In the genomic region with DNA sequence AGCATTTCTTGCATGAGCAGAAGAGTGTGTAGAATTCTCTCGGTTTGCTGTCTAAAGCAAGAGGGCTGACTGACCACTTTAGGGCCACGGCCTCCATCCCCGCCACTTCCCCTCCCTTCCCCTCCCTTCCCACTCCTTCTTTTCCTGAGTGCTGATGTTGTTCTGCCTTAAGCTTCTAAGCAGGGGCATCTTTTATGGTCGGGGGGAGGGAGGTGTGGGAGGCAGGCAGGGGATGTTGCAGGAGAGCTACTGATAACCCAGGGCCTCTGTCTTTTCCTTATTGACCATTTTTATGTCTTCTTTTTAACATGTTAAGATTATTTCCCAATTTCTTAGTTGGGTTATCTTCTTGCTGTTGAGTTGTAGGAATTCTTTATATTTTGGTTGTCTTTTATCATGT, we compare ENCODE assay signal across 26 cellular contexts.
"Had no signal": no experiment of that assay in that cellular context is flagged by ENCODE, and none has a peak within 500 bp of the region (broad histone marks: within the 10 kb centered on the region; RNA-seq: fewer than 3 reads in every experiment).

No MANE protein-coding gene starts in this region.

- H3K27ac Mint-ChIP-seq: nephron progenitor cell, type B pancreatic cell had no signal

- H3K27me3 Mint-ChIP-seq: effector memory CD8-positive, alpha-beta T cell; naive B cell; type B pancreatic cell had no signal

- H3K36me3 ChIP-seq: lower lobe of right lung, prostate gland, right atrium auricular region, thyroid gland had no signal

- H3K27me3 ChIP-seq: right atrium auricular region, stomach, thyroid gland had no signal

- FAIRE-seq: endometrium, frontal cortex, keratinocyte had no signal

- H3K4me3 ChIP-seq: lower lobe of right lung, mucosa of descending colon, prostate gland, right atrium auricular region, smooth muscle cell, stomach, thyroid gland had no signal

- H3K9me3 ChIP-seq: lower lobe of right lung, mucosa of descending colon, prostate gland, right atrium auricular region, stomach, thyroid gland had no signal

- ATAC-seq: effector memory CD8-positive, alpha-beta T cell; left ventricle myocardium superior; lower lobe of right lung; mucosa of descending colon; sciatic nerve had no signal

- H3K4me2 ChIP-seq: smooth muscle cell had no signal

- DNase-seq: cortex of kidney; effector memory CD8-positive, alpha-beta T cell; erythroblast; hypothalamus; left ventricle myocardium superior; lower lobe of right lung; mucosa of descending colon; naive B cell; nephron progenitor cell; nucleus accumbens; stimulated activated CD4-positive, alpha-beta T cell treated with anti-CD3 and anti-CD28 coated beads, Interleukin-12 subunit alpha, Interleukin-12 subunit beta, amount 100 ng/mL, for 4 hours; stimulated activated CD4-positive, alpha-beta T cell treated with anti-CD3 and anti-CD28 coated beads, Interleukin-1b, Interleukin-23, amount 100 ng/mL, for 48 hours; stimulated activated CD4-positive, alpha-beta T cell treated with anti-CD3 and anti-CD28 coated beads, Interleukin-4, amount 100 ng/mL, for 1 hour; stimulated activated CD8-positive, alpha-beta memory T cell treated with anti-CD3 and anti-CD28 coated beads, Interleukin-4, amount 100 ng/mL, for 48 hours; stimulated activated naive CD4-positive, alpha-beta T cell; stomach; thyroid gland had no signal

- H3K4me1 ChIP-seq: prostate gland had no signal

- H3K9me3 Mint-ChIP-seq: effector memory CD8-positive, alpha-beta T cell had no signal

- H3K4me3 Mint-ChIP-seq: mesothelial cell of epicardium, naive B cell, nephron progenitor cell, type B pancreatic cell had no signal

- H3K27ac ChIP-seq: lower lobe of right lung, prostate gland, right atrium auricular region, stomach, thyroid gland had no signal
